In genomic region chr11:35682230-35683195, GRCh38 we compare ENCODE assay signal across 1 cellular context.
A peak's percentile ranks its signal among the peaks of the same experiment; 100 is the strongest.
TF ChIP-seq lines count a peak whose summit lies in the region.

No MANE protein-coding gene starts in this region.

TF ChIP-seq in IMR-90, 13 proteins besides CTCF, POLR2A, EP300 and RAD21:
- TF ChIP-seq ELK1 (IDR thresholded peaks at IDR 0.05; ENCODE audit: borderline replicate concordance, low read depth, low read length) (no peak), SMC3 (IDR thresholded peaks at IDR 0.05; ENCODE audit: low read depth, low read length) (no peak), MAFK (IDR thresholded peaks at IDR 0.05; ENCODE audit: low read depth, low read length) (peak; percentile 77)
